ENCODE assay signal across 1 cellular context in genomic region chr14:58733451-58734208, GRCh38.
A peak's percentile ranks its signal among the peaks of the same experiment; 100 is the strongest.
TF ChIP-seq lines count a peak whose summit lies in the region.

No MANE protein-coding gene starts in this region.

TF ChIP-seq in GM12878, 131 proteins besides CTCF, POLR2A, EP300 and RAD21 (continued from another document):
- TF ChIP-seq CREM (IDR thresholded peaks at IDR 0.05; ENCODE audit: low read depth) = no peak
- TF ChIP-seq IKZF1 (conservative IDR thresholded peaks at IDR 0.05) = peak; percentile 69
- TF ChIP-seq NR2C1 (IDR thresholded peaks at IDR 0.05) = no peak
- TF ChIP-seq RB1 (IDR thresholded peaks at IDR 0.05; ENCODE audit: borderline replicate concordance) = no peak
- peak; percentile 55 for TF ChIP-seq DPF2 (IDR thresholded peaks at IDR 0.05)
- no peak for TF ChIP-seq ZNF217 (IDR thresholded peaks at IDR 0.05)
- no peak for TF ChIP-seq ZNF592 (IDR thresholded peaks at IDR 0.05)
- no peak for TF ChIP-seq SMC3 (IDR thresholded peaks at IDR 0.05; ENCODE audit: borderline replicate concordance, low read length)
TF ChIP-seq in GM12878: peak in this region for 7.
